9 cellular contexts compared by ENCODE assay signal in the genomic region with DNA sequence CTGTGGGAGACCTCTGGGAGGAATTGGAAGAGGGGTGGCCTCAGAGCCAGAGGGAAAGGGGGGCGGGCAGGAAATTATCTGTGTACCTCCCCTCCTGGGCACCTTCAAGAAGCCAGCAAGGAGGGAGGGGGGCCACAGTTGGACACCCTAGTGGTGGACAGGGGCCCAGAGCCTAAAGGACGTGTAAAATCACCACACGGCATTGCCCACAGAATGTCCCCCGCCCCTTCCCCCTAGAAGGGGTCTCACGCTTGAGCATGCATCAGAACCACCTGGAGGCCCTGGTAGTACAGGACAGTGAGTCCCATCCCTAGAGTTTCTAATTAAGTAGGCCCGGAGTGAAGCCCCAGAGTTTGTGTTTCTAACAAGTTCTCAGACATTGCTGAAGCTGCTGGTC. TPM values are rescaled to one million over a fixed set of nuclear protein-coding genes. Genes with fewer than 3 reads are reported as not detected.
DNase-seq lines count a peak whose midpoint lies in the region; ATAC-seq, FAIRE-seq and TF ChIP-seq lines count a peak whose summit lies in the region.
"Had no signal": no experiment of that assay in that cellular context is flagged by ENCODE, and none has a peak within 500 bp of the region (broad histone marks: within the 10 kb centered on the region; RNA-seq: fewer than 3 reads in every experiment).

No MANE protein-coding gene starts in this region.

- no peaks in the 10 kb centered on the region for H3K9me3 Mint-ChIP-seq in astrocyte (ENCODE audit: unreplicated experiment)
- H3K9me3 Mint-ChIP-seq in stimulated activated memory B cell treated with anti-CD40 and anti-IgM and Interleukin-4, amounts not matched to agents 10 μg/mL and 1 μg/mL and 100 μg/mL, for 72 hours = no peaks in the 10 kb centered on the region

- peak overlapping the region in 10 of 11 experiments; percentile 40 to 79 (median 64); a peak in 18 of 22 replicates for H3K9ac ChIP-seq in BLaER1 treated with 17β-estradiol and CSF1 and Interleukin-3, amounts not matched to agents 10 nM and 100 nM
- H3K9ac ChIP-seq in astrocyte (ENCODE audit: low read length) = no peak overlapping the region

- no peak for FAIRE-seq in astrocyte (lab: Jason Lieb, UNC)

- no peaks in the 10 kb centered on the region for H3K79me2 ChIP-seq in astrocyte (ENCODE audit: insufficient read depth, low read length)

- H3K4me1 ChIP-seq in BLaER1 treated with 17β-estradiol and CSF1 and Interleukin-3, amounts not matched to agents 10 nM and 100 nM = peaks cover 44 to 62% (median 51%) of the 10 kb centered on the region in 10 experiments
- peaks cover 21% of the 10 kb centered on the region for H3K4me1 ChIP-seq in astrocyte (ENCODE audit: insufficient read depth, low read length)
- peaks cover 0 to 23% (median 0%) of the 10 kb centered on the region in 4 donors for H3K4me1 ChIP-seq in right lobe of liver

- peaks cover 28% of the 10 kb centered on the region for H3K27me3 Mint-ChIP-seq in astrocyte (ENCODE audit: low read depth, unreplicated experiment)
- no peaks in the 10 kb centered on the region for H3K27me3 Mint-ChIP-seq in stimulated activated memory B cell treated with anti-CD40 and anti-IgM and Interleukin-4, amounts not matched to agents 10 μg/mL and 1 μg/mL and 100 μg/mL, for 72 hours

- TF ChIP-seq CTCF in astrocyte (IDR thresholded peaks at IDR 0.05; ENCODE audit: insufficient read depth, low read depth, low read length) (no peak), right lobe of liver (IDR thresholded peaks at IDR 0.05) (no peak)

- H3K9me3 ChIP-seq in BLaER1 treated with 17β-estradiol and CSF1 and Interleukin-3, amounts not matched to agents 10 nM and 100 nM (replicated peaks in 1 of 11) = no peaks in the 10 kb centered on the region
- H3K9me3 ChIP-seq in astrocyte (ENCODE audit: insufficient read depth, low read depth, low read length) (no peaks in the 10 kb centered on the region), right lobe of liver (no peaks in the 10 kb centered on the region)

- no peaks in the 10 kb centered on the region; a peak in 1 of 22 replicates for H4K20me1 ChIP-seq in BLaER1 treated with 17β-estradiol and CSF1 and Interleukin-3, amounts not matched to agents 10 nM and 100 nM
- H4K20me1 ChIP-seq in astrocyte (ENCODE audit: insufficient read depth, low read length) = peaks cover 6% of the 10 kb centered on the region

- H3K4me1 Mint-ChIP-seq in astrocyte (ENCODE audit: low read depth, unreplicated experiment) = peaks cover 16% of the 10 kb centered on the region
- H3K4me1 Mint-ChIP-seq in stimulated activated memory B cell treated with anti-CD40 and anti-IgM and Interleukin-4, amounts not matched to agents 10 μg/mL and 1 μg/mL and 100 μg/mL, for 72 hours = peaks cover 46% of the 10 kb centered on the region

- no peaks in the 10 kb centered on the region for H3K36me3 Mint-ChIP-seq in astrocyte (ENCODE audit: low read depth, unreplicated experiment)
- peaks cover 22% of the 10 kb centered on the region for H3K36me3 Mint-ChIP-seq in stimulated activated memory B cell treated with anti-CD40 and anti-IgM and Interleukin-4, amounts not matched to agents 10 μg/mL and 1 μg/mL and 100 μg/mL, for 72 hours

- peak overlapping the region in 10 of 11 experiments; percentile 52 to 88 (median 74); a peak in 9 of 22 replicates for H3K27ac ChIP-seq in BLaER1 treated with 17β-estradiol and CSF1 and Interleukin-3, amounts not matched to agents 10 nM and 100 nM
- H3K27ac ChIP-seq in astrocyte (ENCODE audit: low read depth, low read length) = no peak overlapping the region
- peak overlapping the region; percentile 8 to 67 (median 57) for H3K27ac ChIP-seq in right lobe of liver

- H3K4me3 Mint-ChIP-seq in astrocyte (ENCODE audit: unreplicated experiment) = no peak overlapping the region
- H3K4me3 Mint-ChIP-seq in stimulated activated memory B cell treated with anti-CD40 and anti-IgM and Interleukin-4, amounts not matched to agents 10 μg/mL and 1 μg/mL and 100 μg/mL, for 72 hours = no peak overlapping the region

- ATAC-seq in right lobe of liver = no peak
- ATAC-seq in stimulated activated memory B cell treated with anti-CD40 and anti-IgM and Interleukin-4, amounts not matched to agents 10 μg/mL and 1 μg/mL and 100 μg/mL, for 72 hours = no peak
- no peak for ATAC-seq in HG03565 (IDR thresholded peaks at IDR 0.05; ENCODE audit: unreplicated experiment)

- H3K27me3 ChIP-seq in BLaER1 treated with 17β-estradiol and CSF1 and Interleukin-3, amounts not matched to agents 10 nM and 100 nM = no peaks in the 10 kb centered on the region
- H3K27me3 ChIP-seq in astrocyte (ENCODE audit: insufficient read depth, low read length) = no peaks in the 10 kb centered on the region
- no peaks in the 10 kb centered on the region for H3K27me3 ChIP-seq in right lobe of liver

- DNase-seq in astrocyte (ENCODE audit: low read depth) (no peak), right lobe of liver (no peak), NCI-H1092 treated with DMSO at 0.1 percent for 48 hours (lab: John Stamatoyannopoulos, UW) (no peak), NCI-H345 treated with DMSO at 0.1 percent for 48 hours (lab: John Stamatoyannopoulos, UW; ENCODE audit: unreplicated experiment) (no peak)
- no peak for DNase-seq in activated naive CD4-positive, alpha-beta T cell (lab: John Stamatoyannopoulos, UW)

- no peak for TF ChIP-seq POLR2A in right lobe of liver (IDR thresholded peaks at IDR 0.05)

- WGBS in right lobe of liver (ENCODE audit: insufficient coverage, low coverage, low lambda C conversion rate, missing lambda C conversion rate) = 29% methylated on average over 1 of the region's 6 CpGs

- no peak overlapping the region for H3K27ac Mint-ChIP-seq in astrocyte (ENCODE audit: unreplicated experiment)
- H3K27ac Mint-ChIP-seq in stimulated activated memory B cell treated with anti-CD40 and anti-IgM and Interleukin-4, amounts not matched to agents 10 μg/mL and 1 μg/mL and 100 μg/mL, for 72 hours = peak overlapping the region; percentile 79

- intact Hi-C loops in right lobe of liver (cut with DNase I) = loop anchor here in 1 of 2 donors (10.0 kb wide), 1 partner anchor 48 kb away; no protein-coding TSS in a partner anchor

- no peak overlapping the region for H3K4me3 ChIP-seq in BLaER1 treated with 17β-estradiol and CSF1 and Interleukin-3, amounts not matched to agents 10 nM and 100 nM
- H3K4me3 ChIP-seq in astrocyte (ENCODE audit: insufficient read depth, low read depth, low read length) = no peak overlapping the region
- no peak overlapping the region for H3K4me3 ChIP-seq in right lobe of liver
- H3K4me3 ChIP-seq: smooth muscle cell had no signal

- H2AFZ ChIP-seq in astrocyte (ENCODE audit: low read depth, low read length) = no peak overlapping the region

- 0 out of 22 replicates have a peak, but pooled peaks cover 0 to 2% (median 0%) of the 10 kb centered on the region in 11 experiments for H3K36me3 ChIP-seq in BLaER1 treated with 17β-estradiol and CSF1 and Interleukin-3, amounts not matched to agents 10 nM and 100 nM
- H3K36me3 ChIP-seq in astrocyte (ENCODE audit: insufficient read depth, low read length) (no peaks in the 10 kb centered on the region), right lobe of liver (peaks cover 0 to 9% (median 0%) of the 10 kb centered on the region in 4 donors)

- H3K4me2 ChIP-seq in BLaER1 treated with 17β-estradiol and CSF1 and Interleukin-3, amounts not matched to agents 10 nM and 100 nM = peak overlapping the region; percentile 62 to 87 (median 79)
- H3K4me2 ChIP-seq in astrocyte (ENCODE audit: low read length) = peak overlapping the region; percentile 16

RNA-seq across cellular contexts. Expression of a gene that starts 8.2 kb away (rescaled TPM):
- not detected in 2 replicates for total RNA-seq in astrocyte
- not detected for total RNA-seq in right lobe of liver

RNA-seq across cellular contexts. Expression of a gene that starts 11.2 kb away (rescaled TPM):
- 36.2 and 39.2 TPM in 2 replicates for total RNA-seq in astrocyte
- 10 to 100 TPM in 3 of 6 experiments, 1 to 10 TPM in 3; 6.9 to 13.2 (median 10.4) TPM for total RNA-seq in right lobe of liver

RNA-seq across cellular contexts. Expression of a gene that starts 41.6 kb away (rescaled TPM):
- total RNA-seq in astrocyte (5.9 and 8.4 TPM in 2 replicates), right lobe of liver (1 to 10 TPM in 5 of 6 experiments, under 1 TPM in 1; 0.81 to 4.6 (median 2.6) TPM)

RNA-seq across cellular contexts. Expression of a gene that starts 56.0 kb away (rescaled TPM):
- total RNA-seq in astrocyte (17.7 and 23.8 TPM in 2 replicates), right lobe of liver (10 to 100 TPM; 12.4 to 20.4 (median 18.0) TPM)
